Comparison of ENCODE assay signal across 8 cellular contexts in genomic region chr3:47475570-47476329, GRCh38. TPM values are rescaled to one million over a fixed set of nuclear protein-coding genes. Genes with fewer than 3 reads are reported as not detected.
DNase-seq lines count a peak whose midpoint lies in the region; ATAC-seq and TF ChIP-seq lines count a peak whose summit lies in the region.

TSS of gene SCAP (minus strand) at chr3:47475941. CDS start at chr3:47442993, 32,948 bp downstream.

- H3K9me3 ChIP-seq in NT2/D1 (ENCODE audit: insufficient read depth, low read length) (no peaks in the 10 kb centered on the region), endocrine pancreas (ENCODE audit: control insufficient read depth, low read length) (no peaks in the 10 kb centered on the region)

- peak; percentile 79 for TF ChIP-seq CTCF in GM20000 (IDR thresholded peaks at IDR 0.05; ENCODE audit: extremely low read depth, missing control alignments)

- peaks cover 3% of the 10 kb centered on the region for H3K36me3 ChIP-seq in NT2/D1 (ENCODE audit: insufficient read depth, insufficient read length, low read length)
- no peaks in the 10 kb centered on the region for H3K36me3 ChIP-seq in endocrine pancreas (ENCODE audit: control insufficient read depth, insufficient read depth, low read length)

- peak; percentile 94 for ATAC-seq in activated CD8-positive, alpha-beta memory T cell treated with anti-CD3 and anti-CD28 coated beads, Interleukin-2, amount 10 ng/mL, durations not matched to agents 7 days and 5 days

- H3K4me3 ChIP-seq in NT2/D1 (ENCODE audit: insufficient read length, low read depth) (peak within 1 kb of the TSS; percentile 91), endocrine pancreas (ENCODE audit: control insufficient read depth, insufficient read depth, low read length) (peak within 1 kb of the TSS; percentile 63)

- H3K4me1 ChIP-seq in NT2/D1 (ENCODE audit: insufficient read depth, insufficient read length) (peaks cover 10% of the 10 kb centered on the region), endocrine pancreas (ENCODE audit: control insufficient read depth, insufficient read depth, low read length) (peaks cover 3% of the 10 kb centered on the region)

- no peaks in the 10 kb centered on the region for H3K27me3 Mint-ChIP-seq in activated CD8-positive, alpha-beta memory T cell treated with anti-CD3 and anti-CD28 coated beads, Interleukin-2, amount 10 ng/mL, durations not matched to agents 7 days and 5 days

- H3K27me3 ChIP-seq in NT2/D1 (ENCODE audit: insufficient read depth, insufficient read length) (no peaks in the 10 kb centered on the region), endocrine pancreas (ENCODE audit: control insufficient read depth, insufficient read depth, low read length) (no peaks in the 10 kb centered on the region)

- no peaks in the 10 kb centered on the region for H3K9me3 Mint-ChIP-seq in activated CD8-positive, alpha-beta memory T cell treated with anti-CD3 and anti-CD28 coated beads, Interleukin-2, amount 10 ng/mL, durations not matched to agents 7 days and 5 days (ENCODE audit: low read depth)

- in situ Hi-C loops in Caki2 (cut with HindIII; ENCODE audit: low pct_unique_long_range_greater_than_20kb, low sequenced_read_pairs) = no loop called here

- H3K9ac ChIP-seq in NT2/D1 (ENCODE audit: insufficient read length, low read depth) (peak within 1 kb of the TSS; percentile 95), endocrine pancreas (ENCODE audit: control insufficient read depth, insufficient read depth, low read length) (peak within 1 kb of the TSS; percentile 94)

- H3K4me3 Mint-ChIP-seq in activated CD8-positive, alpha-beta memory T cell treated with anti-CD3 and anti-CD28 coated beads, Interleukin-2, amount 10 ng/mL, durations not matched to agents 7 days and 5 days = peak within 1 kb of the TSS; percentile 89

- H3K36me3 Mint-ChIP-seq in activated CD8-positive, alpha-beta memory T cell treated with anti-CD3 and anti-CD28 coated beads, Interleukin-2, amount 10 ng/mL, durations not matched to agents 7 days and 5 days = peaks cover 9% of the 10 kb centered on the region

- H3K4me1 Mint-ChIP-seq in activated CD8-positive, alpha-beta memory T cell treated with anti-CD3 and anti-CD28 coated beads, Interleukin-2, amount 10 ng/mL, durations not matched to agents 7 days and 5 days = peaks cover 31% of the 10 kb centered on the region

- peak within 1 kb of the TSS; percentile 81 for H3K27ac Mint-ChIP-seq in activated CD8-positive, alpha-beta memory T cell treated with anti-CD3 and anti-CD28 coated beads, Interleukin-2, amount 10 ng/mL, durations not matched to agents 7 days and 5 days

- CTCF ChIA-PET in activated CD8-positive, alpha-beta memory T cell treated with anti-CD3 and anti-CD28 coated beads, Interleukin-2, amount 10 ng/mL, durations not matched to agents 7 days and 5 days (lab: Charles Lee) = interaction anchor here (0.5 to 4.2 kb wide), 15 partner anchors 16 to 573 kb away, joined by 3 to 89 read pairs (median 3); partner anchors contain the start of gene ELP6

- DNase-seq in Caki2 (ENCODE audit: low read depth) (peak; percentile 88), GM20000 (ENCODE audit: low spot score) (peak; percentile 97), HS-5 (ENCODE audit: low read depth) (peak; percentile 53), NT2/D1 (ENCODE audit: low read depth, low spot score) (peak; percentile 90), mesenteric fat pad (ENCODE audit: low spot score) (peak; percentile 99)
- DNase-seq in activated CD8-positive, alpha-beta memory T cell treated with anti-CD3 and anti-CD28 coated beads, Interleukin-2, amount 10 ng/mL, durations not matched to agents 7 days and 5 days = peak; percentile 97
- DNase-seq in stimulated activated CD8-positive, alpha-beta memory T cell treated with anti-CD3 and anti-CD28 coated beads, Interleukin-15, amount 100 ng/mL, for 1 hour (ENCODE audit: low read depth) = peak; percentile 95

RNA-seq across cellular contexts. Expression of gene SCAP, which starts in this region (rescaled TPM):
- 47.7 and 49.5 TPM in 2 replicates for total RNA-seq in Caki2 (2014; rRNA removed; shearing (Covaris generic); ENCODE audit: low replicate concordance)
- 10 to 100 TPM; 65.5 to 69.2 TPM for total RNA-seq in activated CD8-positive, alpha-beta memory T cell treated with anti-CD3 and anti-CD28 coated beads, Interleukin-2, amount 10 ng/mL, durations not matched to agents 7 days and 5 days
- total RNA-seq in mesenteric fat pad = 72.8 TPM

Comparison
In these comparisons a context has a peak if more than half of its experiments do, and no peak if none do; other contexts are left out.
1. Peak in every context shown above with its lines: DNase-seq, ATAC-seq and H3K4me3 ChIP-seq.